ENCODE assay signal across 21 cellular contexts in the genomic region with DNA sequence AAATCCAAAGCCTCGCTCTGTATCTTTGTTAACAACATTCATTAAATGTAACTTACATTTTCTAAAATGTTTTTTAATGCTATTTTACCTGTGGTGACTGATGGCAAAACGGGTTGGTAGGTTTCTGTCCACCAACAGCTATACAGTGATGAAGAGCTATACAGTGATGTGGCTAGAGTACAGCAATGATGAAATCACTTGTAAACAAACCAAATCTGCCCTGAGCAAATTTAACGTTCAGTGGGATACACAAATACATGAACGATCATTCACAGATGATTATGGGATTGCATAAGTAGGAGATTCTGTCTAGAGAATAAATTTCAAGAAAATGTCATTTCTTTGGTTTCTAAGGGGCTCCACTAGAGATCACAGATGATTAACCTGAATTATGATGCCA.
DNase-seq lines count a peak whose midpoint lies in the region; ATAC-seq, FAIRE-seq and TF ChIP-seq lines count a peak whose summit lies in the region.
"Had no signal": no experiment of that assay in that cellular context is flagged by ENCODE, and none has a peak within 500 bp of the region (broad histone marks: within the 10 kb centered on the region; RNA-seq: fewer than 3 reads in every experiment).

No MANE protein-coding gene starts in this region.

- in situ Hi-C loops in IMR-90 (cut with MboI; ENCODE audit: low sequenced_read_pairs): no loop called here
- in situ Hi-C loops in K562 (cut with MboI): no loop called here

- TF ChIP-seq RAD21 in IMR-90 (IDR thresholded peaks at IDR 0.05; ENCODE audit: low read length) (no peak), K562 (CRISPR knock-in tag; conservative IDR thresholded peaks at IDR 0.05 in 1 of 2, IDR thresholded peaks at IDR 0.05 in 1 of 2) (no peak)

- no peak overlapping the region for H3K18ac ChIP-seq in IMR-90 (ENCODE audit: low read depth, low read length)

- no peak overlapping the region for H3K4me2 ChIP-seq in IMR-90 (ENCODE audit: low read depth, low read length)
- H3K4me2 ChIP-seq in K562 (ENCODE audit: insufficient read depth, low read length): no peak overlapping the region
- H3K4me2 ChIP-seq: PC-9 had no signal

- H2BK5ac ChIP-seq in IMR-90 (ENCODE audit: low read depth, low read length, poor library complexity, severe bottlenecking): no peak overlapping the region

- H4K20me1 ChIP-seq in IMR-90 (ENCODE audit: insufficient read depth, low read length) (no peaks in the 10 kb centered on the region), K562 (replicated peaks; ENCODE audit: control insufficient read depth, insufficient read depth, low read length) (no peaks in the 10 kb centered on the region; the same call in 1 of the 2 replicates)

- no peak overlapping the region for H4K91ac ChIP-seq in IMR-90 (ENCODE audit: insufficient read depth, low read depth, low read length)

- H3K27me3 ChIP-seq in IMR-90 (ENCODE audit: control insufficient read depth, insufficient read depth, low read length) (no peaks in the 10 kb centered on the region), K562 (ENCODE audit: control insufficient read depth in 2 of 2, insufficient read depth in 2 of 2, low read length in 2 of 2) (no peaks in the 10 kb centered on the region)
- H3K27me3 ChIP-seq: SJCRH30 had no signal

- H3K9me1 ChIP-seq in IMR-90 (ENCODE audit: insufficient read depth, low read length) (peaks cover 3% of the 10 kb centered on the region; the same call in 1 of the 2 replicates), K562 (ENCODE audit: control insufficient read depth, insufficient read depth, low read length) (no peaks in the 10 kb centered on the region)

- H2AFZ ChIP-seq in IMR-90 (replicated peaks; ENCODE audit: low read length, poor library complexity) (no peak overlapping the region), K562 (ENCODE audit: low read depth, low read length) (no peak overlapping the region)
- H2AFZ ChIP-seq: PC-9 had no signal

- H4K8ac ChIP-seq in IMR-90 (ENCODE audit: low read depth in 2 of 2, low read length in 2 of 2): no peak overlapping the region

- no peak overlapping the region for H2BK120ac ChIP-seq in IMR-90 (ENCODE audit: low read depth, low read length)

- H2BK15ac ChIP-seq in IMR-90 (ENCODE audit: low read depth, low read length): no peak overlapping the region

- no peak for TF ChIP-seq CTCF in IMR-90 (conservative IDR thresholded peaks at IDR 0.05; ENCODE audit: low read depth, low read length)
- TF ChIP-seq CTCF in K562 (IDR thresholded peaks at IDR 0.05 in 2 of 3, conservative IDR thresholded peaks at IDR 0.05 in 1 of 3; ENCODE audit: insufficient read depth in 2 of 3, low read depth in 1 of 3, low read length in 3 of 3): no peak

- H3K9ac ChIP-seq in IMR-90 (ENCODE audit: low read depth, low read length) (no peak overlapping the region), K562 (ENCODE audit: insufficient read depth in 1 of 2, low read depth in 2 of 2, low read length in 2 of 2) (no peak overlapping the region)

- TF ChIP-seq EP300 in K562 (IDR thresholded peaks at IDR 0.05; ENCODE audit: low read length): no peak

- intact Hi-C loops in IMR-90 (cut with micrococcal nuclease) (no loop called here), K562 (cut with micrococcal nuclease) (no loop called here)

- no peak overlapping the region for H3K14ac ChIP-seq in IMR-90 (replicated peaks; ENCODE audit: low read depth, low read length)

- BruUV-seq in IMR-90 (replicated peaks; lab: Mats Ljungman, UMichigan) (no TSS peak), K562 (replicated peaks; lab: Mats Ljungman, UMichigan) (no TSS peak)

- H3K9me3 ChIP-seq in IMR-90 (ENCODE audit: control insufficient read depth, insufficient read depth, low read length) (no peaks in the 10 kb centered on the region), K562 (replicated peaks; ENCODE audit: control insufficient read depth, insufficient read depth, low read depth, low read length) (no peaks in the 10 kb centered on the region)
- H3K9me3 ChIP-seq: SJCRH30 had no signal

- no peak overlapping the region for H3K4ac ChIP-seq in IMR-90 (ENCODE audit: low read depth, low read length)

- POLR2A ChIA-PET in IMR-90 (lab: Charles Lee; ENCODE audit: unreplicated experiment) (no interaction called here), K562 (lab: Yijun Ruan, JAX) (no interaction called here)

- H2BK20ac ChIP-seq in IMR-90 (ENCODE audit: low read depth, low read length): no peak overlapping the region

- H3K4me3 ChIP-seq in IMR-90 (ENCODE audit: insufficient read depth, low read depth, low read length) (no peak overlapping the region), K562 (no peak overlapping the region)
- H3K4me3 ChIP-seq: PC-9, SJCRH30 had no signal

- H3K4me1 ChIP-seq in IMR-90 (ENCODE audit: control insufficient read depth, insufficient read depth, low read length) (peaks cover 1% of the 10 kb centered on the region; the same call in 1 of the 2 replicates), K562 (replicated peaks in 1 of 2; ENCODE audit: control insufficient read depth in 2 of 2, insufficient read depth in 2 of 2, low read length in 2 of 2) (no peaks in the 10 kb centered on the region)
- H3K4me1 ChIP-seq: SJCRH30 had no signal

- H2AK9ac ChIP-seq in IMR-90 (replicated peaks; ENCODE audit: low read depth, low read length, poor library complexity): no peak overlapping the region

- no peaks in the 10 kb centered on the region; a peak in 1 of 4 replicates for H3K79me1 ChIP-seq in IMR-90 (ENCODE audit: low read depth in 1 of 2, low read length in 2 of 2)

- H3K36me3 ChIP-seq in IMR-90 (ENCODE audit: control insufficient read depth, insufficient read depth, low read length) (peaks cover 4% of the 10 kb centered on the region; the same call in 1 of the 2 replicates), K562 (ENCODE audit: control insufficient read depth, insufficient read depth, low read length) (no peaks in the 10 kb centered on the region)

- no peak overlapping the region for H4K5ac ChIP-seq in IMR-90 (ENCODE audit: low read depth, low read length)

- no peak overlapping the region for H3K56ac ChIP-seq in IMR-90 (ENCODE audit: extremely low read depth, insufficient read depth, low read length)

- DNase-seq in IMR-90 (peak; percentile 54), NCI-H69 (lab: John Stamatoyannopoulos, UW) (peak; percentile 31), K562 (ENCODE audit: extremely low read depth in 1 of 4, low spot score in 3 of 4) (no peak), fibroblast of the conjunctiva (ENCODE audit: low read depth) (peak; percentile 42), AG08395 (ENCODE audit: low spot score) (no peak), Ammon's horn (ENCODE audit: low spot score) (no peak)
- DNase-seq in activated T-cell treated with anti-CD3 and anti-CD28 coated beads, Interleukin-2, amount 50 U/mL, for 1 hour: no peak
- DNase-seq: DMS53, Karpas-422, NCI-H1092, NCI-H1436 treated with DMSO at 0.1 percent for 48 hours, NCI-H187 treated with DMSO at 0.1 percent for 48 hours, NCI-H2227 treated with DMSO at 0.1 percent for 48 hours, NCI-H510A, PC-9, SJCRH30 had no signal

- ATAC-seq in IMR-90 (ENCODE audit: low read depth) (peak; percentile 64), K562 (no peak), GM21529 (IDR thresholded peaks at IDR 0.05; ENCODE audit: unreplicated experiment) (no peak)
- ATAC-seq: HCT116, Right ventricle myocardium inferior had no signal

- H2AK5ac ChIP-seq in IMR-90 (ENCODE audit: low read depth, low read length): no peak overlapping the region

- no peak overlapping the region for H3K23ac ChIP-seq in IMR-90 (ENCODE audit: low read depth, low read length)

- no peaks in the 10 kb centered on the region for H3K79me2 ChIP-seq in K562 (ENCODE audit: control insufficient read depth, insufficient read depth, low read length)

- TF ChIP-seq POLR2A in IMR-90 (IDR thresholded peaks at IDR 0.05; ENCODE audit: low read depth, low read length) (no peak), K562 (conservative IDR thresholded peaks at IDR 0.05) (no peak)

- CTCF ChIA-PET in IMR-90 (lab: Yijun Ruan, JAX): no interaction called here
- CTCF ChIA-PET in K562 (lab: Yijun Ruan, JAX; ENCODE audit: low intra/inter-chr PET ratio): no interaction called here

- dilution Hi-C loops in IMR-90 (cut with HindIII; ENCODE audit: low sequenced_read_pairs, unreplicated experiment): no loop called here

- FAIRE-seq in K562 (lab: Jason Lieb, UNC): no peak
- FAIRE-seq: G401.6, H1 had no signal

- no CpG with 5 or more reads among the region's 4 CpGs for WGBS in IMR-90 (ENCODE audit: extremely low coverage in 2 of 2, insufficient read length in 1 of 2), 2 experiments
- 22% methylated on average over 4 of the region's 4 CpGs for WGBS in K562 (ENCODE audit: insufficient coverage, low coverage, missing lambda C conversion rate)

- H3K27ac ChIP-seq in IMR-90 (ENCODE audit: insufficient read depth, low read length) (no peak overlapping the region), K562 (ENCODE audit: extremely low read depth, low read depth, low read length) (no peak overlapping the region)
- H3K27ac ChIP-seq: PC-9, SJCRH30 had no signal

TF ChIP-seq in IMR-90, 13 proteins besides CTCF, POLR2A, EP300 and RAD21:
- TF ChIP-seq, protein P1, sequence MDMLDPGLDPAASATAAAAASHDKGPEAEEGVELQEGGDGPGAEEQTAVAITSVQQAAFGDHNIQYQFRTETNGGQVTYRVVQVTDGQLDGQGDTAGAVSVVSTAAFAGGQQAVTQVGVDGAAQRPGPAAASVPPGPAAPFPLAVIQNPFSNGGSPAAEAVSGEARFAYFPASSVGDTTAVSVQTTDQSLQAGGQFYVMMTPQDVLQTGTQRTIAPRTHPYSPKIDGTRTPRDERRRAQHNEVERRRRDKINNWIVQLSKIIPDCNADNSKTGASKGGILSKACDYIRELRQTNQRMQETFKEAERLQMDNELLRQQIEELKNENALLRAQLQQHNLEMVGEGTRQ (IDR thresholded peaks at IDR 0.05; ENCODE audit: low read depth, low read length): no peak
- TF ChIP-seq SMC3 (IDR thresholded peaks at IDR 0.05; ENCODE audit: low read depth, low read length) (no peak), CHD1 (IDR thresholded peaks at IDR 0.05; ENCODE audit: low read depth, low read length) (no peak), CEBPB (IDR thresholded peaks at IDR 0.05; ENCODE audit: low read depth, low read length) (peak; percentile 69)

TF ChIP-seq in K562, 482 proteins besides CTCF, POLR2A, EP300 and RAD21:
- TF ChIP-seq NR1H2 (CRISPR knock-in tag; IDR thresholded peaks at IDR 0.05) (no peak), CEBPG (CRISPR knock-in tag; IDR thresholded peaks at IDR 0.05) (no peak), CEBPG (tag; conservative IDR thresholded peaks at IDR 0.05 in 1 of 2, IDR thresholded peaks at IDR 0.05 in 1 of 2) (peak in 1 of 2 experiments; percentile 60; a peak in 2 of 4 replicates)
- TF ChIP-seq, protein P2, sequence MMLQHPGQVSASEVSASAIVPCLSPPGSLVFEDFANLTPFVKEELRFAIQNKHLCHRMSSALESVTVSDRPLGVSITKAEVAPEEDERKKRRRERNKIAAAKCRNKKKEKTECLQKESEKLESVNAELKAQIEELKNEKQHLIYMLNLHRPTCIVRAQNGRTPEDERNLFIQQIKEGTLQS (IDR thresholded peaks at IDR 0.05): peak; percentile 31; the same call in 1 of the 2 replicates
- TF ChIP-seq, protein P2 (CRISPR knock-in tag; conservative IDR thresholded peaks at IDR 0.05): no peak

Comparison
In these comparisons a context has a peak if more than half of its experiments do, and no peak if none do; other contexts are left out.
1. DNase-seq: peak in IMR-90 (single experiment), NCI-H69 (single experiment) and fibroblast of the conjunctiva (single experiment); none in K562 (0 of 4), AG08395 (single experiment), activated T-cell treated with anti-CD3 and anti-CD28 coated beads, Interleukin-2, amount 50 U/mL, for 1 hour (single experiment) and Ammon's horn (single experiment).